In the genomic region with DNA sequence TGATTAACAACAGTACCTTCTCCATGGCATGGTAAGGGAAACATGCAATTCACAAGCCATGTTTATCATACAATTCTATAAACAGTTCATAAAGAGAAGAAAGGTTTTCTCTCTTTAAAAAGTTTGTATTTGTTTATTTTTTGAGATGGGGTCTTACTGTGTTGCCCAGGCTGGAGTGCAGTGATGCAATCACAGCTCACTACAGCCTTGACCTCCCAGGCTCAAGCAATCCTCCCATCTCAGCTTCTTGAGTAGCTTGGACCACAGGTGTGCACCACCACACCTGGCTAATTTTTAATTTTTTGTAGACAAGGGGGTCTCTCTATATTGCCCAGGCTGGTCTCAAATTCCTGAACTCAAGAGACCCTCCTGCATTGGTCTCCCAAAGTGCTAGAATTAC, we compare ENCODE assay signal across 40 cellular contexts. TPM values are rescaled to one million over a fixed set of nuclear protein-coding genes. Genes with fewer than 3 reads are reported as not detected.
"Had no signal": no experiment of that assay in that cellular context is flagged by ENCODE, and none has a peak within 500 bp of the region (broad histone marks: within the 10 kb centered on the region; RNA-seq: fewer than 3 reads in every experiment).

No MANE protein-coding gene starts in this region.

- FAIRE-seq: bronchial epithelial cell, TTC549 had no signal

- H3K4me1 ChIP-seq: ascending aorta had no signal

- H3K27me3 ChIP-seq: ascending aorta, cardiac muscle cell had no signal

- H3K4me3 ChIP-seq: ascending aorta, cardiac muscle cell had no signal

- H3K27ac Mint-ChIP-seq: activated B cell treated with CpG ODN at 0.5 μM for 24 hours; activated CD4-positive, alpha-beta memory T cell treated with anti-CD3 and anti-CD28 coated beads for 36 hours; activated CD4-positive, alpha-beta T cell treated with anti-CD3 and anti-CD28 coated beads, Interleukin-2, amount 10 ng/mL, durations not matched to agents 24 days and 14 days; activated CD8-positive, alpha-beta T cell treated with anti-CD3 and anti-CD28 coated beads for 36 hours; activated naive CD4-positive, alpha-beta T cell treated with anti-CD3 and anti-CD28 coated beads for 36 hours; activated naive CD8-positive, alpha-beta T cell treated with anti-CD3 and anti-CD28 coated beads, Interleukin-2, amount 10 ng/mL, durations not matched to agents 7 days and 5 days; activated naive CD8-positive, alpha-beta T cell treated with anti-CD3 and anti-CD28 coated beads, Interleukin-2, amount 50 U/mL, for 24 hours; activated T-cell treated with anti-CD3 and anti-CD28 coated beads, Interleukin-2, amount 50 U/mL, for 72 hours; activated T-helper 1 cell treated with anti-CD3 and anti-CD28 coated beads, Interleukin-12 subunit alpha, Interleukin-12 subunit beta, Interleukin-2, Interleukin-4 antibody, amounts not matched to agents 30 ng/mL and 10 ng/mL and 1 ng/mL, durations not matched to agents 14 hours and 24 hours and 36 hours; activated T-helper 17 cell treated with anti-CD3 and anti-CD28 coated beads, Interleukin-2, amount 50 U/mL, for 72 hours; brain; T-helper 1 cell treated with Interleukin-12 subunit alpha and Interleukin-12 subunit beta and Interleukin-4 antibody, amounts not matched to agents 30 μg/mL and 1 μg/mL, for 36 hours; T-helper 2 cell treated with Interferon-gamma antibody and Interleukin-4, amounts not matched to agents 5 μg/mL and 100 μg/mL, for 36 hours had no signal

- ATAC-seq: activated CD8-positive, alpha-beta T cell treated with anti-CD3 and anti-CD28 coated beads for 36 hours; activated naive CD4-positive, alpha-beta T cell treated with anti-CD3 and anti-CD28 coated beads, Interleukin-2, amount 50 U/mL, for 72 hours; activated naive CD8-positive, alpha-beta T cell treated with anti-CD3 and anti-CD28 coated beads, Interleukin-2, amount 50 U/mL, for 24 hours; activated T-cell treated with anti-CD3 and anti-CD28 coated beads, Interleukin-2, amount 50 U/mL, for 4 hours; activated T-cell treated with anti-CD3 and anti-CD28 coated beads, Interleukin-2, amount 50 U/mL, for 72 hours; activated T-helper 17 cell treated with anti-CD3 and anti-CD28 coated beads, Interleukin-2, amount 50 U/mL, for 72 hours had no signal

- H3K27me3 Mint-ChIP-seq: activated B cell treated with CpG ODN at 0.5 μM for 24 hours; activated CD4-positive, alpha-beta memory T cell treated with anti-CD3 and anti-CD28 coated beads for 36 hours; activated CD4-positive, alpha-beta T cell treated with anti-CD3 and anti-CD28 coated beads, Interleukin-2, amount 10 ng/mL, durations not matched to agents 24 days and 14 days; activated CD8-positive, alpha-beta T cell treated with anti-CD3 and anti-CD28 coated beads for 36 hours; activated naive CD8-positive, alpha-beta T cell treated with anti-CD3 and anti-CD28 coated beads, Interleukin-2, amount 10 ng/mL, durations not matched to agents 7 days and 5 days; activated naive CD8-positive, alpha-beta T cell treated with anti-CD3 and anti-CD28 coated beads, Interleukin-2, amount 50 U/mL, for 24 hours; activated T-helper 17 cell treated with anti-CD3 and anti-CD28 coated beads, Interleukin-2, amount 50 U/mL, for 72 hours; central memory CD8-positive, alpha-beta T cell had no signal

- H3K9me3 Mint-ChIP-seq: activated B cell treated with CpG ODN at 0.5 μM for 24 hours; activated CD4-positive, alpha-beta memory T cell treated with anti-CD3 and anti-CD28 coated beads for 36 hours; activated CD4-positive, alpha-beta T cell treated with anti-CD3 and anti-CD28 coated beads, Interleukin-2, amount 10 ng/mL, durations not matched to agents 24 days and 14 days; activated CD8-positive, alpha-beta T cell treated with anti-CD3 and anti-CD28 coated beads for 36 hours; activated naive CD4-positive, alpha-beta T cell treated with anti-CD3 and anti-CD28 coated beads for 36 hours; activated naive CD4-positive, alpha-beta T cell treated with anti-CD3 and anti-CD28 coated beads, Interleukin-2, amount 50 U/mL, for 72 hours; activated naive CD8-positive, alpha-beta T cell treated with anti-CD3 and anti-CD28 coated beads, Interleukin-2, amount 10 ng/mL, durations not matched to agents 7 days and 5 days; activated naive CD8-positive, alpha-beta T cell treated with anti-CD3 and anti-CD28 coated beads, Interleukin-2, amount 50 U/mL, for 24 hours; activated T-cell treated with anti-CD3 and anti-CD28 coated beads, Interleukin-2, amount 50 U/mL, for 4 hours; activated T-cell treated with anti-CD3 and anti-CD28 coated beads, Interleukin-2, amount 50 U/mL, for 72 hours; activated T-helper 1 cell treated with anti-CD3 and anti-CD28 coated beads, Interleukin-12 subunit alpha, Interleukin-12 subunit beta, Interleukin-2, Interleukin-4 antibody, amounts not matched to agents 30 ng/mL and 10 ng/mL and 1 ng/mL, durations not matched to agents 14 hours and 24 hours and 36 hours; activated T-helper 17 cell treated with anti-CD3 and anti-CD28 coated beads, Interleukin-2, amount 50 U/mL, for 72 hours; brain; central memory CD8-positive, alpha-beta T cell; T-helper 1 cell treated with Interleukin-12 subunit alpha and Interleukin-12 subunit beta and Interleukin-4 antibody, amounts not matched to agents 30 μg/mL and 1 μg/mL, for 36 hours; T-helper 2 cell treated with Interferon-gamma antibody and Interleukin-4, amounts not matched to agents 5 μg/mL and 100 μg/mL, for 36 hours had no signal

- H3K27ac ChIP-seq: ascending aorta, cardiac muscle cell, WERI-Rb-1 had no signal

- H3K4me3 Mint-ChIP-seq: activated B cell treated with CpG ODN at 0.5 μM for 24 hours; activated CD4-positive, alpha-beta memory T cell treated with anti-CD3 and anti-CD28 coated beads for 36 hours; activated CD4-positive, alpha-beta T cell treated with anti-CD3 and anti-CD28 coated beads, Interleukin-2, amount 10 ng/mL, durations not matched to agents 24 days and 14 days; activated CD8-positive, alpha-beta T cell treated with anti-CD3 and anti-CD28 coated beads for 36 hours; activated naive CD4-positive, alpha-beta T cell treated with anti-CD3 and anti-CD28 coated beads for 36 hours; activated naive CD8-positive, alpha-beta T cell treated with anti-CD3 and anti-CD28 coated beads, Interleukin-2, amount 10 ng/mL, durations not matched to agents 7 days and 5 days; activated naive CD8-positive, alpha-beta T cell treated with anti-CD3 and anti-CD28 coated beads, Interleukin-2, amount 50 U/mL, for 24 hours; activated T-cell treated with anti-CD3 and anti-CD28 coated beads, Interleukin-2, amount 50 U/mL, for 4 hours; activated T-cell treated with anti-CD3 and anti-CD28 coated beads, Interleukin-2, amount 50 U/mL, for 72 hours; activated T-helper 1 cell treated with anti-CD3 and anti-CD28 coated beads, Interleukin-12 subunit alpha, Interleukin-12 subunit beta, Interleukin-2, Interleukin-4 antibody, amounts not matched to agents 30 ng/mL and 10 ng/mL and 1 ng/mL, durations not matched to agents 14 hours and 24 hours and 36 hours; activated T-helper 17 cell treated with anti-CD3 and anti-CD28 coated beads, Interleukin-2, amount 50 U/mL, for 72 hours; brain; central memory CD8-positive, alpha-beta T cell; T-helper 1 cell treated with Interleukin-12 subunit alpha and Interleukin-12 subunit beta and Interleukin-4 antibody, amounts not matched to agents 30 μg/mL and 1 μg/mL, for 36 hours; T-helper 2 cell treated with Interferon-gamma antibody and Interleukin-4, amounts not matched to agents 5 μg/mL and 100 μg/mL, for 36 hours had no signal

- H3K9me3 ChIP-seq: ascending aorta had no signal

- DNase-seq: activated B cell treated with CpG ODN at 0.5 μM for 24 hours; activated CD4-positive, alpha-beta memory T cell treated with anti-CD3 and anti-CD28 coated beads for 36 hours; activated CD4-positive, alpha-beta T cell treated with anti-CD3 and anti-CD28 coated beads for 4 hours; activated CD4-positive, alpha-beta T cell treated with anti-CD3 and anti-CD28 coated beads, Interleukin-2, amount 10 ng/mL, durations not matched to agents 24 days and 14 days; activated CD4-positive, alpha-beta T cell treated with anti-CD3 and anti-CD28 coated beads, Interleukin-2, amount 50 U/mL, for 1 hour; activated CD4-positive, alpha-beta T cell treated with anti-CD3 and anti-CD28 coated beads, Interleukin-2, amount 50 U/mL, for 4 hours; activated CD4-positive, CD25-positive, alpha-beta regulatory T cell treated with anti-CD3 and anti-CD28 coated beads, Interleukin-2, amount 50 U/mL, for 72 hours; activated CD8-positive, alpha-beta memory T cell treated with anti-CD3 and anti-CD28 coated beads, Interleukin-2, amount 50 U/mL, for 4 hours; activated CD8-positive, alpha-beta T cell treated with anti-CD3 and anti-CD28 coated beads for 36 hours; activated effector memory CD4-positive, alpha-beta T cell treated with anti-CD3 and anti-CD28 coated beads, Interleukin-2, amount 50 U/mL, for 16 hours; activated gamma-delta T cell treated with Interleukin-2 at 50 U/mL for 16 hours; activated naive CD4-positive, alpha-beta T cell; activated naive CD4-positive, alpha-beta T cell treated with anti-CD3 and anti-CD28 coated beads for 36 hours; activated naive CD4-positive, alpha-beta T cell treated with anti-CD3 and anti-CD28 coated beads, Interleukin-2, amount 50 U/mL, for 16 hours; activated naive CD8-positive, alpha-beta T cell treated with anti-CD3 and anti-CD28 coated beads, Interleukin-2, amount 10 ng/mL, durations not matched to agents 7 days and 5 days; activated naive CD8-positive, alpha-beta T cell treated with anti-CD3 and anti-CD28 coated beads, Interleukin-2, amount 50 U/mL, for 24 hours; activated T-cell treated with anti-CD3 and anti-CD28 coated beads for 4 hours; activated T-cell treated with anti-CD3 and anti-CD28 coated beads, Interleukin-2, amount 50 U/mL, for 1 hour; activated T-cell treated with anti-CD3 and anti-CD28 coated beads, Interleukin-2, amount 50 U/mL, for 4 hours; activated T-cell treated with anti-CD3 and anti-CD28 coated beads, Interleukin-2, amount 50 U/mL, for 72 hours; amygdala; anterior cingulate cortex; caudate nucleus; cerebellar nuclear complex; T-helper 1 cell; T-helper 2 cell; T-helper 9 cell; WERI-Rb-1 had no signal

- H3K36me3 ChIP-seq: cardiac muscle cell, WERI-Rb-1 had no signal

- H3K4me1 Mint-ChIP-seq: central memory CD8-positive, alpha-beta T cell had no signal

RNA-seq across cellular contexts. Expression of a gene that starts 45.6 kb away (rescaled TPM):
- total RNA-seq: activated CD4-positive, alpha-beta T cell treated with anti-CD3 and anti-CD28 coated beads, Interleukin-2, amount 10 ng/mL, durations not matched to agents 24 days and 14 days; activated CD8-positive, alpha-beta memory T cell treated with anti-CD3 and anti-CD28 coated beads for 36 hours; activated CD8-positive, alpha-beta T cell treated with anti-CD3 and anti-CD28 coated beads for 36 hours; activated naive CD8-positive, alpha-beta T cell treated with anti-CD3 and anti-CD28 coated beads, Interleukin-2, amount 10 ng/mL, durations not matched to agents 7 days and 5 days; activated T-cell treated with anti-CD3 and anti-CD28 coated beads, Interleukin-2, amount 50 U/mL, for 4 hours; activated T-helper 1 cell treated with anti-CD3 and anti-CD28 coated beads, Interleukin-12 subunit alpha, Interleukin-12 subunit beta, Interleukin-2, Interleukin-4 antibody, amounts not matched to agents 30 ng/mL and 10 ng/mL and 1 ng/mL, durations not matched to agents 14 hours and 24 hours and 36 hours; ascending aorta had no signal
